In the genomic region with DNA sequence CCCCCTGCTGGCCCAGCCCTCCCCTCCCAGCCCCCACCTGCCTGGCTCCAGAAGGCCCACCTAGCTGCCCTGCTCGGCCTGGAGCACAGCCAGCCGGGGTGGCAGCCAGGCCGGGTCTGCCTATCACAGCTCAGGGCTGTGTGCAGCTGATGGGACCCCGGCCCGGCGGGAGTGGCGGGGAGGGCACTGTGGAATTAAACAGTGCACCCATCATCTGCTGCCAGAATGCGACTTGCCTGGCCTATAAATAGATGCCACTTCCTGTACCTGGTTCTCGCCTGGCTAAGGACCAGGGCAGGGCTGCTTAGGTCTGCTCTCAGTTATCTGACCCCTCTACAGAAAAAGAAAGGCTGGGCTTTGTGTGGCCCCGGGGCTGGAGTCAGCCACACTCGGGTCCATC, we compare ENCODE assay signal across 19 cellular contexts.
"Had no signal": no experiment of that assay in that cellular context is flagged by ENCODE, and none has a peak within 500 bp of the region (broad histone marks: within the 10 kb centered on the region; RNA-seq: fewer than 3 reads in every experiment).

No MANE protein-coding gene starts in this region.

- H3K36me3 Mint-ChIP-seq: immature natural killer cell; naive thymus-derived CD4-positive, alpha-beta T cell; stimulated activated naive B cell treated with anti-CD40 and anti-IgM and Interleukin-4, amounts not matched to agents 10 μg/mL and 1 μg/mL and 100 μg/mL, for 72 hours had no signal

- ATAC-seq: naive thymus-derived CD4-positive, alpha-beta T cell; stimulated activated naive B cell treated with anti-CD40 and anti-IgM and Interleukin-4, amounts not matched to agents 10 μg/mL and 1 μg/mL and 100 μg/mL, for 72 hours had no signal

- H3K79me2 ChIP-seq: parathyroid adenoma had no signal

- H3K27me3 ChIP-seq: ascending aorta had no signal

- H3K27ac ChIP-seq: ascending aorta, esophagus squamous epithelium, neutrophil, parathyroid adenoma, spleen had no signal

- DNase-seq: activated CD4-positive, alpha-beta T cell treated with anti-CD3 and anti-CD28 coated beads, Interleukin-2, amount 50 U/mL, for 1 hour; activated CD8-positive, alpha-beta memory T cell treated with anti-CD3 and anti-CD28 coated beads, Interleukin-2, amount 50 U/mL, for 4 hours; activated effector memory CD4-positive, alpha-beta T cell treated with anti-CD3 and anti-CD28 coated beads, Interleukin-2, amount 50 U/mL, for 16 hours; activated naive CD4-positive, alpha-beta T cell treated with anti-CD3 and anti-CD28 coated beads, Interleukin-2, amount 50 U/mL, for 16 hours; activated T-cell treated with anti-CD3 and anti-CD28 coated beads, Interleukin-2, amount 50 U/mL, for 48 hours; effector memory CD4-positive, alpha-beta T cell; esophagus squamous epithelium; immature natural killer cell; kidney glomerular epithelial cell; mesendoderm; naive thymus-derived CD4-positive, alpha-beta T cell; spleen; stimulated activated CD4-positive, alpha-beta T cell treated with anti-CD3 and anti-CD28 coated beads, Interleukin-4, amount 100 ng/mL, for 4 hours; stimulated activated naive B cell treated with anti-CD40 and anti-IgM and Interleukin-4, amounts not matched to agents 10 μg/mL and 1 μg/mL and 100 μg/mL, for 72 hours; T-helper 1 cell; T1000 had no signal

- H3K4me3 ChIP-seq: ascending aorta, esophagus squamous epithelium, spleen had no signal

- H3K9me3 ChIP-seq: ascending aorta, esophagus squamous epithelium, neutrophil, spleen had no signal

- H3K36me3 ChIP-seq: ascending aorta, esophagus squamous epithelium, neutrophil, spleen had no signal

- H3K9ac ChIP-seq: parathyroid adenoma had no signal

- H3K4me1 ChIP-seq: ascending aorta, parathyroid adenoma had no signal

- H3K4me3 Mint-ChIP-seq: immature natural killer cell; stimulated activated naive B cell treated with anti-CD40 and anti-IgM and Interleukin-4, amounts not matched to agents 10 μg/mL and 1 μg/mL and 100 μg/mL, for 72 hours had no signal

- H2AFZ ChIP-seq: parathyroid adenoma had no signal

- H3K9me3 Mint-ChIP-seq: immature natural killer cell; naive thymus-derived CD4-positive, alpha-beta T cell; stimulated activated naive B cell treated with anti-CD40 and anti-IgM and Interleukin-4, amounts not matched to agents 10 μg/mL and 1 μg/mL and 100 μg/mL, for 72 hours had no signal

- H3K27ac Mint-ChIP-seq: immature natural killer cell; naive thymus-derived CD4-positive, alpha-beta T cell; stimulated activated naive B cell treated with anti-CD40 and anti-IgM and Interleukin-4, amounts not matched to agents 10 μg/mL and 1 μg/mL and 100 μg/mL, for 72 hours had no signal
